Comparison of ENCODE assay signal across 16 cellular contexts in the genomic region with DNA sequence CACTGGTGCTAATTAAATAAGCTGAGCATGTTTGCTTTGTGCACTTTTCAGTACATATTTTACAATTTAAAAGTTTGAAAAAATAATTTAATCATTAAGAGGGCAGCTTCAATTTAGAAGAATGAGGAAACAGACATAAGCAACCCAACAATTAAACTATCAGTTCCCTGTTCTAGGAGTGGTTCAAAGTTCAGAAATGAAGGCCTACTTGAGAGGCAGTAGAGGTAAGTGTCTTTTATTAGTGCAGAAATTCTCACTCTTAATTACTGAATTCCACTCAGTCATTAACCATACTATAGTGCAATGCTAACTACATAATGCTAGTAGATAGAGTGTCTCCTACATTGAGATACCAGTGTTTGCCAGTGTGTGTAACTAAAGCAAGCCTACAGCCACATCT.
DNase-seq lines count a peak whose midpoint lies in the region; ATAC-seq and TF ChIP-seq lines count a peak whose summit lies in the region.
"Had no signal": no experiment of that assay in that cellular context is flagged by ENCODE, and none has a peak within 500 bp of the region (broad histone marks: within the 10 kb centered on the region; RNA-seq: fewer than 3 reads in every experiment).

No MANE protein-coding gene starts in this region.

- no peak overlapping the region for H4K91ac ChIP-seq in H9 (ENCODE audit: insufficient read length, low read depth, low read length)

- no peak overlapping the region for H2BK12ac ChIP-seq in H9 (ENCODE audit: insufficient read length, low read depth, low read length)

- no peaks in the 10 kb centered on the region for H3K9me3 ChIP-seq in H9 (ENCODE audit: control insufficient read depth, low read depth, low read length)

- no peak overlapping the region for H3K4me2 ChIP-seq in H9 (ENCODE audit: insufficient read depth, insufficient read length, low read length)

- peaks cover 21% of the 10 kb centered on the region for H3K4me1 ChIP-seq in H9 (ENCODE audit: insufficient read depth, low read length)
- H3K4me1 ChIP-seq: Caco-2 had no signal

- H2AK5ac ChIP-seq in H9 (ENCODE audit: insufficient read length, low read length) = no peak overlapping the region

- no peak overlapping the region for H3K14ac ChIP-seq in H9 (ENCODE audit: insufficient read depth, low read length)

- H3K4me1 Mint-ChIP-seq in H9 = peaks cover 34 to 43% of the 10 kb centered on the region in 2 experiments

- H3K18ac ChIP-seq in H9 (ENCODE audit: insufficient read length, low read depth, low read length) = no peak overlapping the region

- no peak overlapping the region for H3K9ac ChIP-seq in H9 (ENCODE audit: extremely low read depth, insufficient read length, low read length)

- no peak overlapping the region for H4K8ac ChIP-seq in H9 (replicated peaks; ENCODE audit: insufficient read length, low read depth, low read length)

- H3K4ac ChIP-seq in H9 (ENCODE audit: low read depth, low read length) = no peak overlapping the region

- no peaks in the 10 kb centered on the region for H3K27me3 ChIP-seq in H9 (ENCODE audit: insufficient read depth, low read length)

- peaks cover 2 to 12% (median 11%) of the 10 kb centered on the region in 3 experiments; a peak in 6 of 7 replicates for H3K36me3 Mint-ChIP-seq in H9 (ENCODE audit: insufficient read depth in 1 of 3, low read depth in 3 of 3)

- no peak overlapping the region for H3K23ac ChIP-seq in H9 (ENCODE audit: insufficient read length, low read depth, low read length)

- H3K27me3 Mint-ChIP-seq in H9 (ENCODE audit: low read depth) = no peaks in the 10 kb centered on the region
- H3K27me3 Mint-ChIP-seq: CD4-positive, CD25-positive, alpha-beta regulatory T cell had no signal

- no peak overlapping the region for H2BK120ac ChIP-seq in H9 (ENCODE audit: low read depth, low read length, poor library complexity, severe bottlenecking)

- no peaks in the 10 kb centered on the region for H4K20me1 ChIP-seq in H9 (ENCODE audit: control insufficient read depth, insufficient read depth, insufficient read length)

- no peak for TF ChIP-seq CTCF in H9 (conservative IDR thresholded peaks at IDR 0.05)

- no peaks in the 10 kb centered on the region for H3K79me1 ChIP-seq in H9 (ENCODE audit: insufficient read depth, low read depth, low read length, poor library complexity, severe bottlenecking)

- H3K27ac ChIP-seq in H9 (ENCODE audit: insufficient read length, low read depth, low read length) (no peak overlapping the region), caudate nucleus (ENCODE audit: low read depth, low read length) (peak overlapping the region; percentile 11)

- no peak overlapping the region for H3K27ac Mint-ChIP-seq in H9
- H3K27ac Mint-ChIP-seq: CD8-positive, alpha-beta T cell had no signal

- ATAC-seq in HG03378 (IDR thresholded peaks at IDR 0.05; ENCODE audit: unreplicated experiment) (no peak), GM21381 (IDR thresholded peaks at IDR 0.05; ENCODE audit: unreplicated experiment) (no peak), HG03139 (IDR thresholded peaks at IDR 0.05; ENCODE audit: unreplicated experiment) (no peak)
- ATAC-seq: CD8-positive, alpha-beta T cell had no signal

- no peaks in the 10 kb centered on the region for H3K23me2 ChIP-seq in H9 (ENCODE audit: insufficient read length, low read depth, low read length, poor library complexity, severe bottlenecking)

- no peak overlapping the region for H3K4me3 Mint-ChIP-seq in H9
- H3K4me3 Mint-ChIP-seq: CD4-positive, CD25-positive, alpha-beta regulatory T cell; CD8-positive, alpha-beta T cell had no signal

- peaks cover 11% of the 10 kb centered on the region; the same call in 1 of the 2 replicates for H3K79me2 ChIP-seq in H9 (ENCODE audit: insufficient read depth, low read length)

- no peak overlapping the region for H2BK15ac ChIP-seq in H9 (ENCODE audit: low read depth, low read length)

- no peak overlapping the region for H2AFZ ChIP-seq in H9 (ENCODE audit: low read length)

- no peak overlapping the region for H2BK5ac ChIP-seq in H9 (ENCODE audit: insufficient read length, low read length)

- DNase-seq in CD1c-positive myeloid dendritic cell (ENCODE audit: extremely low spot score) (peak; percentile 20), H9 (no peak), NOMO-1 treated with DMSO at 0.1 percent for 48 hours (lab: John Stamatoyannopoulos, UW; ENCODE audit: unreplicated experiment) (peak; percentile 55), caudate nucleus (lab: John Stamatoyannopoulos, UW) (no peak), NCI-H774 (lab: John Stamatoyannopoulos, UW) (no peak)
- DNase-seq: C1 segment of cervical spinal cord; Caco-2; CD4-positive, CD25-positive, alpha-beta regulatory T cell; CD8-positive, alpha-beta T cell; DMS153; DND-41; GOT3; HCEC 1CT had no signal

- peak overlapping the region; percentile 49 for H2BK20ac ChIP-seq in H9 (ENCODE audit: low read depth, low read length, poor library complexity, severe bottlenecking)

- no peak overlapping the region for H3T11ph ChIP-seq in H9 (ENCODE audit: low read length)

- H3K56ac ChIP-seq in H9 (ENCODE audit: insufficient read length, low read depth, low read length) = no peak overlapping the region

- H4K5ac ChIP-seq in H9 (ENCODE audit: insufficient read length, low read depth, low read length) = no peak overlapping the region

- peaks cover 9 to 12% of the 10 kb centered on the region in 2 experiments; a peak in 4 of 5 replicates for H3K9me3 Mint-ChIP-seq in H9

Comparison
In these comparisons a context has a peak if more than half of its experiments do, and no peak if none do; other contexts are left out.
1. DNase-seq: peak in CD1c-positive myeloid dendritic cell (single experiment) and NOMO-1 treated with DMSO at 0.1 percent for 48 hours (single experiment); none in H9 (single experiment), caudate nucleus (0 of 61) and NCI-H774 (single experiment).